In genomic region chr17:14207791-14208190, GRCh38 we compare ENCODE assay signal across 26 cellular contexts. TPM values are rescaled to one million over a fixed set of nuclear protein-coding genes. Genes with fewer than 3 reads are reported as not detected.
"Had no signal": no experiment of that assay in that cellular context is flagged by ENCODE, and none has a peak within 500 bp of the region (broad histone marks: within the 10 kb centered on the region; RNA-seq: fewer than 3 reads in every experiment).

No MANE protein-coding gene starts in this region.

- H3K9me3 Mint-ChIP-seq: activated naive CD8-positive, alpha-beta T cell treated with anti-CD3 and anti-CD28 coated beads, Interleukin-2, amount 10 ng/mL, durations not matched to agents 7 days and 5 days had no signal

- H3K9me3 ChIP-seq: breast epithelium, ovary, prostate gland, upper lobe of right lung had no signal

- H3K27me3 Mint-ChIP-seq: activated CD4-positive, alpha-beta T cell treated with anti-CD3 and anti-CD28 coated beads for 36 hours; activated naive CD8-positive, alpha-beta T cell treated with anti-CD3 and anti-CD28 coated beads, Interleukin-2, amount 10 ng/mL, durations not matched to agents 7 days and 5 days had no signal

- H3K36me3 ChIP-seq: breast epithelium, ovary, prostate gland, upper lobe of right lung, WERI-Rb-1 had no signal

- H3K4me3 Mint-ChIP-seq: activated CD4-positive, alpha-beta T cell treated with anti-CD3 and anti-CD28 coated beads for 36 hours; activated naive CD8-positive, alpha-beta T cell treated with anti-CD3 and anti-CD28 coated beads, Interleukin-2, amount 10 ng/mL, durations not matched to agents 7 days and 5 days; naive B cell; T-helper 2 cell treated with Interferon-gamma antibody and Interleukin-4, amounts not matched to agents 5 μg/mL and 100 μg/mL, for 36 hours had no signal

- H3K27ac ChIP-seq: breast epithelium, coronary artery, foreskin keratinocyte, ovary, prostate gland, upper lobe of right lung, WERI-Rb-1 had no signal

- DNase-seq: activated CD4-positive, alpha-beta T cell treated with anti-CD3 and anti-CD28 coated beads for 36 hours; activated CD4-positive, alpha-beta T cell treated with anti-CD3 and anti-CD28 coated beads, Interleukin-2, amount 50 U/mL, for 48 hours; activated gamma-delta T cell treated with Interleukin-2 at 50 U/mL for 16 hours; activated naive CD8-positive, alpha-beta T cell treated with anti-CD3 and anti-CD28 coated beads, Interleukin-2, amount 10 ng/mL, durations not matched to agents 7 days and 5 days; activated T-cell treated with anti-CD3 and anti-CD28 coated beads for 4 hours; amniotic stem cell; cerebellar nuclear complex; foreskin keratinocyte; naive B cell; ovary; stimulated activated CD4-positive, alpha-beta T cell treated with anti-CD3 and anti-CD28 coated beads, Interleukin-12 subunit alpha, Interleukin-12 subunit beta, amount 100 ng/mL, for 4 hours; stimulated activated CD4-positive, alpha-beta T cell treated with anti-CD3 and anti-CD28 coated beads, Interleukin-4, amount 100 ng/mL, for 4 hours; stimulated activated naive CD8-positive, alpha-beta T cell treated with anti-CD3 and anti-CD28 coated beads, Interleukin-15, Interleukin-2, amounts not matched to agents 100 U/mL and 50 U/mL, for 24 hours; upper lobe of right lung; WERI-Rb-1 had no signal

- H3K4me1 ChIP-seq: foreskin keratinocyte, prostate gland had no signal

- H3K4me3 ChIP-seq: breast epithelium, coronary artery, lung, ovary, prostate gland, upper lobe of right lung had no signal

- ATAC-seq: activated CD4-positive, alpha-beta T cell treated with anti-CD3 and anti-CD28 coated beads for 36 hours; foreskin keratinocyte; left lobe of liver; stimulated activated naive CD8-positive, alpha-beta T cell treated with anti-CD3 and anti-CD28 coated beads, Interleukin-15, Interleukin-2, amounts not matched to agents 100 U/mL and 50 U/mL, for 24 hours; upper lobe of right lung had no signal

- H3K27ac Mint-ChIP-seq: activated CD4-positive, alpha-beta T cell treated with anti-CD3 and anti-CD28 coated beads for 36 hours; naive B cell had no signal

- H3K27me3 ChIP-seq: breast epithelium, foreskin keratinocyte, ovary, upper lobe of right lung had no signal

RNA-seq across cellular contexts. Expression of gene CDRT15, which starts 28.9 kb away (rescaled TPM):
- total RNA-seq: activated CD4-positive, alpha-beta T cell treated with anti-CD3 and anti-CD28 coated beads for 36 hours; activated naive CD8-positive, alpha-beta T cell treated with anti-CD3 and anti-CD28 coated beads, Interleukin-2, amount 10 ng/mL, durations not matched to agents 7 days and 5 days; breast epithelium; epithelial cell of proximal tubule; foreskin keratinocyte; kidney epithelial cell; left lobe of liver; lung; mesenteric fat pad; mucosa of gallbladder; ovary; prostate gland; subcutaneous adipose tissue; upper lobe of right lung had no signal
- polyA plus RNA-seq: foreskin keratinocyte, lung, ovary had no signal
